8 cellular contexts compared by ENCODE assay signal in the genomic region with DNA sequence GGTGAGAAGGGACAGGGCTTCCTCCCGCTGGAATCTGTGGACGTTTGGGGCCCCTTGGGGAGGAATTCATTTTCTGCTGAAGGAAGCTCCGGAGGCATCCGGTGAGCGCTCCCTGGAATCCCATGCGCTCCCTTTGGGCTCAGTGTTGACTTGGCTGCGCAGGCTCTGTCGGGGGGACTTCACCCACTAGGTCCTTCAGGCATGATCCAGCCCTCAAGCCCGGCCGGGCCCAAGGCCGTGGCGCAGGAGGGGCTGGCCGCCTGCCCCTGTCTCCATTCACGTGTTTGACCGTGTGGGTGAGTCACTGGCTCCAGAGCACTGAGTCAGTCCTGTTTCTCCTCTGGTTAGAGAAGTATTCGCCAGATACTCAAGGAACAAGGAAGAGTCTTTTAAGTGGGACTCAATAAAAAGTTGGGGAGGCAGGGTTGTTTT. TPM values are rescaled to one million over a fixed set of nuclear protein-coding genes. Genes with fewer than 3 reads are reported as not detected.
A peak's percentile ranks its signal among the peaks of the same experiment; 100 is the strongest.
DNase-seq lines count a peak whose midpoint lies in the region; ATAC-seq lines count a peak whose summit lies in the region.

No MANE protein-coding gene starts in this region.

- no peaks in the 10 kb centered on the region for H3K9me3 Mint-ChIP-seq in activated CD4-positive, alpha-beta T cell treated with anti-CD3 and anti-CD28 coated beads, Interleukin-2, amount 10 ng/mL, durations not matched to agents 24 days and 14 days
- no peaks in the 10 kb centered on the region for H3K9me3 Mint-ChIP-seq in activated T-helper 2 cell treated with anti-CD3 and anti-CD28 coated beads, Interferon-gamma antibody, Interleukin-2, Interleukin-4, amounts not matched to agents 10 μg/mL and 5 μg/mL and 100 μg/mL, durations not matched to agents 14 hours and 24 hours and 36 hours

- no peak for DNase-seq in activated CD4-positive, alpha-beta T cell treated with anti-CD3 and anti-CD28 coated beads, Interleukin-2, amount 10 ng/mL, durations not matched to agents 24 days and 14 days
- no peak for DNase-seq in activated CD4-positive, alpha-beta T cell treated with anti-CD3 and anti-CD28 coated beads for 4 hours
- no peak for DNase-seq in activated T-helper 2 cell treated with anti-CD3 and anti-CD28 coated beads, Interferon-gamma antibody, Interleukin-2, Interleukin-4, amounts not matched to agents 10 μg/mL and 5 μg/mL and 100 μg/mL, durations not matched to agents 14 hours and 24 hours and 36 hours (ENCODE audit: low spot score)
- peak; percentile 95 for DNase-seq in glomerular visceral epithelial cell (ENCODE audit: extremely low spot score)
- DNase-seq in NCI-H128 (lab: John Stamatoyannopoulos, UW; ENCODE audit: unreplicated experiment) = no peak
- DNase-seq in GDM1 (lab: John Stamatoyannopoulos, UW) = no peak

- H3K27me3 ChIP-seq in neuron (ENCODE audit: insufficient read depth, low read length) = no peaks in the 10 kb centered on the region

- H3K36me3 Mint-ChIP-seq in activated CD4-positive, alpha-beta T cell treated with anti-CD3 and anti-CD28 coated beads, Interleukin-2, amount 10 ng/mL, durations not matched to agents 24 days and 14 days (ENCODE audit: low read depth) = peaks cover 6% of the 10 kb centered on the region
- peaks cover 7% of the 10 kb centered on the region for H3K36me3 Mint-ChIP-seq in activated T-helper 2 cell treated with anti-CD3 and anti-CD28 coated beads, Interferon-gamma antibody, Interleukin-2, Interleukin-4, amounts not matched to agents 10 μg/mL and 5 μg/mL and 100 μg/mL, durations not matched to agents 14 hours and 24 hours and 36 hours (ENCODE audit: low read depth)

- H3K27ac Mint-ChIP-seq in activated CD4-positive, alpha-beta T cell treated with anti-CD3 and anti-CD28 coated beads, Interleukin-2, amount 10 ng/mL, durations not matched to agents 24 days and 14 days = peak overlapping the region; percentile 74
- no peak overlapping the region for H3K27ac Mint-ChIP-seq in activated T-helper 2 cell treated with anti-CD3 and anti-CD28 coated beads, Interferon-gamma antibody, Interleukin-2, Interleukin-4, amounts not matched to agents 10 μg/mL and 5 μg/mL and 100 μg/mL, durations not matched to agents 14 hours and 24 hours and 36 hours

- peak overlapping the region; percentile 74 for H3K4me3 ChIP-seq in neuron (ENCODE audit: low read length)

- peaks cover 10% of the 10 kb centered on the region for H3K36me3 ChIP-seq in neuron (ENCODE audit: insufficient read depth, low read length)

- ATAC-seq in GM18858 (IDR thresholded peaks at IDR 0.05; ENCODE audit: unreplicated experiment) = no peak

- intact Hi-C loops in activated CD4-positive, alpha-beta T cell treated with anti-CD3 and anti-CD28 coated beads, Interleukin-2, amount 10 ng/mL, durations not matched to agents 24 days and 14 days (cut with micrococcal nuclease) = loop anchor here (10.0 kb wide), 1 partner anchor 195 kb away; a partner anchor contains a TSS
- intact Hi-C loops in activated T-helper 2 cell treated with anti-CD3 and anti-CD28 coated beads, Interferon-gamma antibody, Interleukin-2, Interleukin-4, amounts not matched to agents 10 μg/mL and 5 μg/mL and 100 μg/mL, durations not matched to agents 14 hours and 24 hours and 36 hours (cut with micrococcal nuclease) = loop anchor here (10.0 kb wide), 1 partner anchor 195 kb away; a partner anchor contains a TSS

- H2AFZ ChIP-seq in neuron (ENCODE audit: low read depth, low read length) = no peak overlapping the region

- peaks cover 51% of the 10 kb centered on the region for H3K27me3 Mint-ChIP-seq in activated CD4-positive, alpha-beta T cell treated with anti-CD3 and anti-CD28 coated beads, Interleukin-2, amount 10 ng/mL, durations not matched to agents 24 days and 14 days
- peaks cover 50% of the 10 kb centered on the region for H3K27me3 Mint-ChIP-seq in activated T-helper 2 cell treated with anti-CD3 and anti-CD28 coated beads, Interferon-gamma antibody, Interleukin-2, Interleukin-4, amounts not matched to agents 10 μg/mL and 5 μg/mL and 100 μg/mL, durations not matched to agents 14 hours and 24 hours and 36 hours (ENCODE audit: low read depth)

- H3K4me3 Mint-ChIP-seq in activated CD4-positive, alpha-beta T cell treated with anti-CD3 and anti-CD28 coated beads, Interleukin-2, amount 10 ng/mL, durations not matched to agents 24 days and 14 days = peak overlapping the region; percentile 79
- H3K4me3 Mint-ChIP-seq in activated T-helper 2 cell treated with anti-CD3 and anti-CD28 coated beads, Interferon-gamma antibody, Interleukin-2, Interleukin-4, amounts not matched to agents 10 μg/mL and 5 μg/mL and 100 μg/mL, durations not matched to agents 14 hours and 24 hours and 36 hours (ENCODE audit: low read depth) = peak overlapping the region; percentile 77

- H3K4me1 ChIP-seq in neuron (ENCODE audit: insufficient read depth, low read length) = peaks cover 25% of the 10 kb centered on the region

- H3K4me1 Mint-ChIP-seq in activated CD4-positive, alpha-beta T cell treated with anti-CD3 and anti-CD28 coated beads, Interleukin-2, amount 10 ng/mL, durations not matched to agents 24 days and 14 days = peaks cover 25% of the 10 kb centered on the region
- H3K4me1 Mint-ChIP-seq in activated T-helper 2 cell treated with anti-CD3 and anti-CD28 coated beads, Interferon-gamma antibody, Interleukin-2, Interleukin-4, amounts not matched to agents 10 μg/mL and 5 μg/mL and 100 μg/mL, durations not matched to agents 14 hours and 24 hours and 36 hours (ENCODE audit: low read depth) = peaks cover 28% of the 10 kb centered on the region

- H3K9me3 ChIP-seq in neuron (ENCODE audit: low read length) = no peaks in the 10 kb centered on the region

RNA-seq across cellular contexts. Expression of a gene that starts 1.4 kb away (rescaled TPM):
- 56.7 and 57.0 TPM in 2 replicates for total RNA-seq in activated CD4-positive, alpha-beta T cell treated with anti-CD3 and anti-CD28 coated beads, Interleukin-2, amount 10 ng/mL, durations not matched to agents 24 days and 14 days
- total RNA-seq in activated T-helper 2 cell treated with anti-CD3 and anti-CD28 coated beads, Interferon-gamma antibody, Interleukin-2, Interleukin-4, amounts not matched to agents 10 μg/mL and 5 μg/mL and 100 μg/mL, durations not matched to agents 14 hours and 24 hours and 36 hours = 33.4 and 34.9 TPM in 2 replicates
